ENCODE assay signal across 8 cellular contexts in genomic region chr21:6122629-6123028, GRCh38.
DNase-seq lines count a peak whose midpoint lies in the region; ATAC-seq, FAIRE-seq and TF ChIP-seq lines count a peak whose summit lies in the region.
"Not testable (repeated sequence)": the region's sequence is repeated elsewhere in the genome, so short reads cannot be mapped to it uniquely, and the experiment has no call there.

No MANE protein-coding gene starts in this region.

- CTCF ChIA-PET in A549 (lab: Yijun Ruan, JAX): not testable (repeated sequence)

- H3K4me3 Mint-ChIP-seq in GM23338; T-helper 17 cell; activated T-cell treated with anti-CD3 and anti-CD28 coated beads, Interleukin-2, amount 50 U/mL, for 4 hours; central memory CD8-positive, alpha-beta T cell; memory B cell: not testable (repeated sequence)
- H3K4me3 Mint-ChIP-seq in naive thymus-derived CD8-positive, alpha-beta T cell: peak overlapping the region in 1 of 10 donors; percentile 66

- H4K20me1 ChIP-seq in GM23338 (replicated peaks; ENCODE audit: insufficient read depth): not testable (repeated sequence)

- not testable (repeated sequence) for H3K4me3 ChIP-seq in A549, GM23338, transverse colon

- whole genome bisulfite sequencing in A549 (ENCODE audit: missing lambda C conversion rate): 17% methylated on average over 3 of the region's 13 CpGs
- WGBS in transverse colon (ENCODE audit: low coverage in 1 of 2), 2 donors: 77% methylated on average over 3 of the region's 13 CpGs; no CpG with 5 or more reads in 1 of the 2 donors

- H3K9me2 ChIP-seq in GM23338 (ENCODE audit: insufficient read depth): not testable (repeated sequence)

- not testable (repeated sequence) for H3K36me3 Mint-ChIP-seq in GM23338 (ENCODE audit: low read depth); T-helper 17 cell (ENCODE audit: low read depth); activated T-cell treated with anti-CD3 and anti-CD28 coated beads, Interleukin-2, amount 50 U/mL, for 4 hours (ENCODE audit: insufficient read depth); central memory CD8-positive, alpha-beta T cell (ENCODE audit: insufficient read depth); memory B cell; naive thymus-derived CD8-positive, alpha-beta T cell

- H2AFZ ChIP-seq in GM23338: not testable (repeated sequence)

- not testable (repeated sequence) for TF ChIP-seq EP300 in A549 (IDR thresholded peaks at IDR 0.05); transverse colon (IDR thresholded peaks at IDR 0.05; ENCODE audit: low read depth)

- not testable (repeated sequence) for FAIRE-seq in A549 (lab: Jason Lieb, UNC)

- ATAC-seq in A549: not testable (repeated sequence)
- peak; percentile 55 for ATAC-seq in GM23338
- peak; percentile 53 for ATAC-seq in T-helper 17 cell
- ATAC-seq in activated T-cell treated with anti-CD3 and anti-CD28 coated beads, Interleukin-2, amount 50 U/mL, for 4 hours: peak; percentile 8 to 15
- peak; percentile 9 for ATAC-seq in central memory CD8-positive, alpha-beta T cell (replicated peaks; ENCODE audit: extremely low read depth, poor library complexity, severe bottlenecking)
- peak; percentile 5 for ATAC-seq in memory B cell (ENCODE audit: low read depth)
- peak; percentile 36 to 38 for ATAC-seq in naive thymus-derived CD8-positive, alpha-beta T cell

- not testable (repeated sequence) for H3K36me3 ChIP-seq in GM23338 (ENCODE audit: insufficient read depth); transverse colon

- not testable (repeated sequence) for H3K4me1 ChIP-seq in A549; GM23338 (ENCODE audit: insufficient read depth); transverse colon

- intact Hi-C loops in transverse colon (cut with DNase I; ENCODE audit: low total_unique reads): not testable (repeated sequence)

- POLR2A ChIA-PET in A549 (lab: Yijun Ruan, JAX); naive thymus-derived CD8-positive, alpha-beta T cell (lab: Charles Lee): not testable (repeated sequence)

- H3K79me2 ChIP-seq in GM23338 (replicated peaks; ENCODE audit: insufficient read depth): not testable (repeated sequence)

- not testable (repeated sequence) for TF ChIP-seq POLR2A in A549 (IDR thresholded peaks at IDR 0.05; ENCODE audit: low read length); transverse colon (IDR thresholded peaks at IDR 0.05)

- not testable (repeated sequence) for TF ChIP-seq CTCF in A549 (IDR thresholded peaks at IDR 0.05); GM23338 (conservative IDR thresholded peaks at IDR 0.05; ENCODE audit: low read depth in 2 of 2); transverse colon (IDR thresholded peaks at IDR 0.05)

- not testable (repeated sequence) for H3K4me1 Mint-ChIP-seq in GM23338; T-helper 17 cell; activated T-cell treated with anti-CD3 and anti-CD28 coated beads, Interleukin-2, amount 50 U/mL, for 4 hours (ENCODE audit: low read depth); central memory CD8-positive, alpha-beta T cell; memory B cell; naive thymus-derived CD8-positive, alpha-beta T cell

- H3K27ac ChIP-seq in A549: peak overlapping the region; percentile 70 to 78
- not testable (repeated sequence) for H3K27ac ChIP-seq in GM23338 (ENCODE audit: low read depth); transverse colon

- not testable (repeated sequence) for DNase-seq in A549 (ENCODE audit: low read depth in 1 of 2, low spot score in 1 of 2); GM23338 (ENCODE audit: low spot score); T-helper 17 cell; activated T-cell treated with anti-CD3 and anti-CD28 coated beads, Interleukin-2, amount 50 U/mL, for 4 hours; central memory CD8-positive, alpha-beta T cell (ENCODE audit: low spot score in 2 of 2); memory B cell (ENCODE audit: low spot score in 2 of 2)
- DNase-seq in naive thymus-derived CD8-positive, alpha-beta T cell: peak in 6 of 10 donors; percentile 23 to 39 (median 31)
- peak; percentile 4 for DNase-seq in transverse colon

- in situ Hi-C loops in transverse colon (cut with MboI; ENCODE audit: low pct_ligation_motif_present in 1 of 4, low pct_unique_long_range_greater_than_20kb in 1 of 4, low sequenced_read_pairs in 3 of 4): not testable (repeated sequence)

- not testable (repeated sequence) for H3K27me3 ChIP-seq in GM23338 (ENCODE audit: insufficient read depth); transverse colon

- H3F3A ChIP-seq in GM23338 (replicated peaks; ENCODE audit: low read depth): not testable (repeated sequence)

- TF ChIP-seq RAD21 in A549 (conservative IDR thresholded peaks at IDR 0.05 in 1 of 2, IDR thresholded peaks at IDR 0.05 in 1 of 2): not testable (repeated sequence)

- not testable (repeated sequence) for H3K9me3 Mint-ChIP-seq in GM23338; activated T-cell treated with anti-CD3 and anti-CD28 coated beads, Interleukin-2, amount 50 U/mL, for 4 hours; central memory CD8-positive, alpha-beta T cell; memory B cell; naive thymus-derived CD8-positive, alpha-beta T cell

- peak overlapping the region; percentile 60; the same call in 2 of the 3 replicates for H3K4me2 ChIP-seq in A549
- H3K4me2 ChIP-seq in GM23338: not testable (repeated sequence)

- not testable (repeated sequence) for H3K27me3 Mint-ChIP-seq in GM23338 (ENCODE audit: insufficient read depth, low read depth, poor library complexity); T-helper 17 cell; activated T-cell treated with anti-CD3 and anti-CD28 coated beads, Interleukin-2, amount 50 U/mL, for 4 hours (ENCODE audit: low read depth); central memory CD8-positive, alpha-beta T cell; memory B cell; naive thymus-derived CD8-positive, alpha-beta T cell

- H3K9me3 ChIP-seq in A549; T-helper 17 cell (ENCODE audit: control insufficient read depth, low read length, poor library complexity, severe bottlenecking); transverse colon: not testable (repeated sequence)

- not testable (repeated sequence) for H3K27ac Mint-ChIP-seq in GM23338; T-helper 17 cell; central memory CD8-positive, alpha-beta T cell (ENCODE audit: low read depth); memory B cell
- H3K27ac Mint-ChIP-seq in naive thymus-derived CD8-positive, alpha-beta T cell: peak overlapping the region in 1 of 10 donors; percentile 64
